ENCODE assay signal across 12 cellular contexts in the genomic region with DNA sequence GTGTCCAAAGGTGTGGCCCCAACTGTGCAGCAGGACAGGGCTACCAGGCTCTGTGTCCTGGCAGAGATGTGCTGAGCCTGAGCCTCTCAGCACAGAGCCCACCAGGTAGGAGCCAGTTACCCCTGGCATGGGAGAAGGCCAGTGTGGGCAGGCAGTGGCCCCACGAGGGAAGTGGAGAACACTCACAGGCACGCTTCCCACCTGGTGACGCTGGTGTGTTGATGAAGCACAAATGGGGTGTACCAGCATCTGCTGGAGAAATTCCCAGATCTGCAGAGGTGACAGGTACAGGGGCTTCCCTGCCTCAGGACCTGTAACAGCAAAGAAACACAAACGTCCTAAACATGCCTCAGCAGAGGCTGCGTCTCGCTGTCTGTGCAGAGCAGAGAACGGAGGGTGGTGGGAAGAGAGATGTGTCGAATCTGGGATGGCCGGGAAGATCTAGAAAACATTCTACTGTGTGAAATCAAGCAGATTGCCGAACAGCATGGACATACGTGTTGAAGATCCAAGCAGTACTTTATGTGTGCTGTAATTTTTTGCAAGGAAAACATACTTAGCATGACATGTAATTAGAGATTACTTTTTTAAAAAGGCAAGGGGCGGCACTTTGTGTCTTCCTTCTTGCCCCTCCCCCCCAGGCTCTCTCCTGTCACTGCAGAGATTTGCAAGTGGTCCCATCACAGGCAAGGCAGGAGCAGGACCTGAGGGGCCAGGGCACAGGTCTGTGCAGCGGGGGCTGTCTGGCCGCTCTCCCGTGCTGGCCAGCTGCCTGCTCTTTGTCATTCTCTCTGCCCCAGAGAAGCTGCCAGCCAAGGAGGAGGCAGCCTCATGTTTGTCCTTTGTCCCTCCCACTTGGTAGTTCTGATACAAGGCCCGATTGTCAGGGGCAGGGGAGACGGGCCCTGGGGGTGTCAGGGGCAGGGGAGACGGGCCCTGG. TPM values are rescaled to one million over a fixed set of nuclear protein-coding genes. Genes with fewer than 3 reads are reported as not detected.
DNase-seq lines count a peak whose midpoint lies in the region; ATAC-seq and TF ChIP-seq lines count a peak whose summit lies in the region.
"Had no signal": no experiment of that assay in that cellular context is flagged by ENCODE, and none has a peak within 500 bp of the region (broad histone marks: within the 10 kb centered on the region; RNA-seq: fewer than 3 reads in every experiment).

No MANE protein-coding gene starts in this region.

- H3K4me1 ChIP-seq in BLaER1 (peaks cover 45% of the 10 kb centered on the region), left ventricle myocardium inferior (peaks cover 50% of the 10 kb centered on the region), sigmoid colon (peaks cover 0 to 11% (median 7%) of the 10 kb centered on the region in 4 donors)

- H3K4me3 ChIP-seq in BLaER1 (no peak overlapping the region), left ventricle myocardium inferior (no peak overlapping the region), sigmoid colon (peak overlapping the region in 1 of 4 donors; percentile 13)

- no peak for TF ChIP-seq POLR2A in sigmoid colon (IDR thresholded peaks at IDR 0.05)

- H3K9me3 Mint-ChIP-seq in MCF 10A (ENCODE audit: unreplicated experiment) = no peaks in the 10 kb centered on the region
- H3K9me3 Mint-ChIP-seq: memory B cell had no signal

- ATAC-seq in GM18861 (IDR thresholded peaks at IDR 0.05; ENCODE audit: unreplicated experiment) = no peak

- peaks cover 10% of the 10 kb centered on the region for H3K4me1 Mint-ChIP-seq in MCF 10A (ENCODE audit: insufficient read depth, unreplicated experiment)
- H3K4me1 Mint-ChIP-seq: B cell, memory B cell had no signal

- DNase-seq in MCF 10A (ENCODE audit: unreplicated experiment) = no peak
- no peak for DNase-seq in left ventricle myocardium inferior
- no peak for DNase-seq in sigmoid colon
- DNase-seq in ureter (ENCODE audit: low spot score) = no peak
- DNase-seq in stimulated activated CD4-positive, alpha-beta T cell treated with anti-CD3 and anti-CD28 coated beads, Interleukin-4, amount 100 ng/mL, for 24 hours = no peak
- no peak for DNase-seq in HCEC 1CT
- DNase-seq: activated T-cell treated with anti-CD3 and anti-CD28 coated beads, Interleukin-2, amount 50 U/mL, for 48 hours; NCI-H526 treated with DMSO at 0.1 percent for 48 hours had no signal

- peaks cover 85% of the 10 kb centered on the region for H4K20me1 ChIP-seq in BLaER1

- H3K4me3 Mint-ChIP-seq in MCF 10A (ENCODE audit: unreplicated experiment) = peak overlapping the region; percentile 28
- H3K4me3 Mint-ChIP-seq: B cell, memory B cell had no signal

- H3K27me3 Mint-ChIP-seq in MCF 10A (ENCODE audit: insufficient read depth, unreplicated experiment) = no peaks in the 10 kb centered on the region
- H3K27me3 Mint-ChIP-seq: B cell, memory B cell had no signal

- peak overlapping the region; percentile 81 for H3K27ac Mint-ChIP-seq in MCF 10A (ENCODE audit: low read depth, unreplicated experiment)
- H3K27ac Mint-ChIP-seq: B cell, memory B cell had no signal

- 83 to 84% methylated on average over 18 of the region's 18 CpGs for WGBS in sigmoid colon, 2 donors

- peak overlapping the region; percentile 44 for H3K4me2 ChIP-seq in BLaER1

- H3K36me3 ChIP-seq in BLaER1 (peaks cover 85% of the 10 kb centered on the region), left ventricle myocardium inferior (peaks cover 13% of the 10 kb centered on the region), sigmoid colon (no peaks in the 10 kb centered on the region)

- CTCF ChIA-PET in MCF 10A (lab: Yijun Ruan, JAX) = interaction anchor here (0.6 to 0.9 kb wide), 3 partner anchors 11 to 192 kb away, joined by 3 to 4 read pairs (median 4); no protein-coding TSS in a partner anchor

- no peak for TF ChIP-seq CTCF in MCF 10A (IDR thresholded peaks at IDR 0.05; ENCODE audit: unreplicated experiment)
- no peak for TF ChIP-seq CTCF in left ventricle myocardium inferior (IDR thresholded peaks at IDR 0.05; ENCODE audit: borderline replicate concordance)
- no peak for TF ChIP-seq CTCF in sigmoid colon (IDR thresholded peaks at IDR 0.05)

- no peaks in the 10 kb centered on the region for H3K36me3 Mint-ChIP-seq in MCF 10A (ENCODE audit: insufficient read depth, unreplicated experiment)

- intact Hi-C loops in MCF 10A (cut with micrococcal nuclease) (no loop called here), left ventricle myocardium inferior (cut with micrococcal nuclease) (no loop called here), sigmoid colon (cut with DNase I) (no loop called here)

- no peak for TF ChIP-seq EP300 in sigmoid colon (IDR thresholded peaks at IDR 0.05)

- H3K9me3 ChIP-seq in BLaER1 = no peaks in the 10 kb centered on the region
- H3K9me3 ChIP-seq in left ventricle myocardium inferior (replicated peaks) = no peaks in the 10 kb centered on the region
- no peaks in the 10 kb centered on the region for H3K9me3 ChIP-seq in sigmoid colon

- no peak overlapping the region for H3K9ac ChIP-seq in BLaER1

- H3K27me3 ChIP-seq in BLaER1 (no peaks in the 10 kb centered on the region), left ventricle myocardium inferior (ENCODE audit: low read depth) (no peaks in the 10 kb centered on the region), sigmoid colon (no peaks in the 10 kb centered on the region)

- peak overlapping the region; percentile 25; the same call in 1 of the 2 replicates for H3K27ac ChIP-seq in BLaER1
- peak overlapping the region; percentile 78 for H3K27ac ChIP-seq in left ventricle myocardium inferior (replicated peaks)
- H3K27ac ChIP-seq in sigmoid colon = peak overlapping the region in 3 of 4 donors; percentile 36 to 53 (median 49)

- BruUV-seq in MCF 10A (replicated peaks; lab: Mats Ljungman, UMichigan) = no TSS peak

- POLR2A ChIA-PET in MCF 10A (lab: Yijun Ruan, JAX) = interaction anchor here (0.6 to 1.5 kb wide), 3 partner anchors 8 to 59 kb away, joined by 3 to 5 read pairs (median 5); no protein-coding TSS in a partner anchor

RNA-seq across cellular contexts. Expression of gene HIP1R, which starts 17.3 kb away (rescaled TPM):
- total RNA-seq in MCF 10A (2022) (41.6 and 44.6 TPM in 2 replicates), left ventricle myocardium inferior (11.2 TPM), sigmoid colon (10 to 100 TPM in 1 of 4 donors, 1 to 10 TPM in 3; 4.2 to 15.2 (median 5.5) TPM), ureter (77.4 TPM)
- 10 to 100 TPM; 21.5 to 77.4 (median 24.6) TPM for polyA plus RNA-seq in sigmoid colon

RNA-seq across cellular contexts. Expression of gene VPS37B, which starts 43.3 kb away (rescaled TPM):
- 33.8 and 37.6 TPM in 2 replicates for total RNA-seq in MCF 10A (2022)
- 13.3 TPM for total RNA-seq in left ventricle myocardium inferior
- total RNA-seq in sigmoid colon = 10 to 100 TPM in 3 of 4 donors, 1 to 10 TPM in 1; 8.6 to 17.2 (median 15.3) TPM
- polyA plus RNA-seq in sigmoid colon = 10 to 100 TPM; 53.2 to 64.7 (median 54.1) TPM
- 59.7 TPM for total RNA-seq in ureter

Comparison
In these comparisons a context has a peak if more than half of its experiments do, and no peak if none do; other contexts are left out.
1. H3K27ac ChIP-seq: peak in every context shown above with its lines; median percentile 78 in left ventricle myocardium inferior; 49 in sigmoid colon; 25 in BLaER1.